In the genomic region with DNA sequence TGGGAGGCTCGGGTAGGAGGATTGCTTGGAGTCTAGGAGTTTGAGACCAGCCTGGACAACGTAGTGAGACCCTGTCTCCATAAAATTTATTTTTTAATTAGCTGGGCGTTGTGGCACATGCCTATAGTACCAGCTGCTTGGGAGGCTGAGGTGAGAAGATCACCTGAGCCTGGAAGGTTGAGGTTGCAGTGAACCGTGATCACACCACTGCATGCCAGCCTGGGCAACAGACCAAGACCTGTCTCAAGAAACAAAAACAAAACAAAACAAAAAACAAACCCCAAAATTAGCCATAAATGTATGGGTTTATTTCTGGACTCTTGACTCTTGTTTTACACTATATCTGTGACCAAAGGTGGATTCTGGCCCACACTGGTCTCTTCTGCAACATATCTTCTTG, we compare ENCODE assay signal across 14 cellular contexts. TPM values are rescaled to one million over a fixed set of nuclear protein-coding genes. Genes with fewer than 3 reads are reported as not detected.
DNase-seq lines count a peak whose midpoint lies in the region; ATAC-seq and TF ChIP-seq lines count a peak whose summit lies in the region.
"Had no signal": no experiment of that assay in that cellular context is flagged by ENCODE, and none has a peak within 500 bp of the region (broad histone marks: within the 10 kb centered on the region; RNA-seq: fewer than 3 reads in every experiment).

No MANE protein-coding gene starts in this region.

- peaks cover 37% of the 10 kb centered on the region for H3K27me3 Mint-ChIP-seq in osteocyte (ENCODE audit: unreplicated experiment)

- TF ChIP-seq CTCF in right atrium auricular region (IDR thresholded peaks at IDR 0.05), result no peak
- no peak for TF ChIP-seq CTCF in coronary artery (IDR thresholded peaks at IDR 0.05)
- no peak for TF ChIP-seq CTCF in osteocyte (IDR thresholded peaks at IDR 0.05)

- no peaks in the 10 kb centered on the region for H3K27me3 ChIP-seq in right atrium auricular region

- peaks cover 9% of the 10 kb centered on the region for H3K4me1 Mint-ChIP-seq in osteocyte (ENCODE audit: unreplicated experiment)

- H3K36me3 ChIP-seq in right atrium auricular region, result no peaks in the 10 kb centered on the region

- peak; percentile 30 for DNase-seq in right atrium auricular region (ENCODE audit: low spot score)
- no peak for DNase-seq in Right ventricle myocardium inferior (ENCODE audit: missing footprints)
- DNase-seq in coronary artery (ENCODE audit: low spot score), result peak; percentile 17
- peak; percentile 21 for DNase-seq in osteocyte (ENCODE audit: extremely low spot score, unreplicated experiment)
- DNase-seq in KG1 (lab: John Stamatoyannopoulos, UW), result no peak
- no peak for DNase-seq in LoVo (ENCODE audit: low spot score)
- DNase-seq: C1 segment of cervical spinal cord; Calu3; CD4-positive, alpha-beta T cell; DMS79; GM23248 had no signal

- no peaks in the 10 kb centered on the region for H3K36me3 Mint-ChIP-seq in osteocyte (ENCODE audit: unreplicated experiment)

- H3K4me3 ChIP-seq in right atrium auricular region, result no peak overlapping the region
- H3K4me3 ChIP-seq in coronary artery, result no peak overlapping the region
- H3K4me3 ChIP-seq: GM23248 had no signal

- H3K4me1 ChIP-seq in right atrium auricular region, result peaks cover 0 to 12% of the 10 kb centered on the region in 2 donors

- no peak overlapping the region for H3K4me3 Mint-ChIP-seq in osteocyte (ENCODE audit: unreplicated experiment)
- H3K4me3 Mint-ChIP-seq: B cell; CD4-positive, alpha-beta T cell had no signal

- intact Hi-C loops in Right ventricle myocardium inferior (cut with DNase I), result no loop called here

- no peaks in the 10 kb centered on the region for H3K9me3 ChIP-seq in right atrium auricular region

- H3K27ac Mint-ChIP-seq in osteocyte (ENCODE audit: unreplicated experiment), result no peak overlapping the region
- H3K27ac Mint-ChIP-seq: B cell; CD4-positive, alpha-beta T cell had no signal

- H3K9me3 Mint-ChIP-seq in osteocyte (ENCODE audit: unreplicated experiment), result no peaks in the 10 kb centered on the region
- H3K9me3 Mint-ChIP-seq: CD4-positive, alpha-beta T cell had no signal

- ATAC-seq in Right ventricle myocardium inferior (no peak), HG02885 (IDR thresholded peaks at IDR 0.05; ENCODE audit: poor library complexity, unreplicated experiment) (no peak)

- H3K27ac ChIP-seq in right atrium auricular region (no peak overlapping the region), coronary artery (no peak overlapping the region)
- H3K27ac ChIP-seq: GM23248 had no signal

RNA-seq across cellular contexts. Expression of a gene that starts 41.6 kb away (rescaled TPM):
- total RNA-seq in right atrium auricular region, result 100 to 1,000 TPM; 114 to 169 TPM
- total RNA-seq in Right ventricle myocardium inferior, result 155 TPM
- 327 and 333 TPM in 2 replicates for total RNA-seq in osteocyte

RNA-seq across cellular contexts. Expression of a gene that starts 52.2 kb away (rescaled TPM):
- total RNA-seq in right atrium auricular region (10 to 100 TPM; 11.3 to 22.9 TPM), Right ventricle myocardium inferior (21.4 TPM), osteocyte (7.8 and 8.7 TPM in 2 replicates)
- total RNA-seq: HT-29 had no signal

Comparison
In these comparisons a context has a peak if more than half of its experiments do, and no peak if none do; other contexts are left out.
1. DNase-seq: peak in right atrium auricular region (single experiment), coronary artery (single experiment) and osteocyte (single experiment); none in Right ventricle myocardium inferior (single experiment), KG1 (single experiment) and LoVo (single experiment).